Comparison of ENCODE assay signal across 13 cellular contexts in the genomic region with DNA sequence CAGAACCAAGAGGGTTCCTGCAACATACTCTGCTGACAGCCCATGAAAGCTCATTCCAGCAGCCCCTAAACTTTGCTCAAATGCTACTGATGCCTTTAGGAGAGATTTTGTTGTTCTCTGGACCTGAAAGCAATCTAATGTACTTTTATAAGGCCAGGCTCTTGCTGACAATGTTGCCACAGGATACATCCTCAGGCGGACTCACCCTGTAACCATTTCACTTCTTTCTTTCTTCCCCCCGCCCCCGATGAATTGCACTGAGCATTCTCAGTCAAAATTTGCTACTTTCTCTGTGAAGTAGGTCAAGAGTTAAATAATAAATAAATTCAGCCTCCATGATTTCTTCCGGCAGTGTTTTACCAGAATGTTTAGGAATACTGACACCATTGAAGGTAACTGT. TPM values are rescaled to one million over a fixed set of nuclear protein-coding genes. Genes with fewer than 3 reads are reported as not detected.
DNase-seq lines count a peak whose midpoint lies in the region; ATAC-seq and TF ChIP-seq lines count a peak whose summit lies in the region.
"Had no signal": no experiment of that assay in that cellular context is flagged by ENCODE, and none has a peak within 500 bp of the region (broad histone marks: within the 10 kb centered on the region; RNA-seq: fewer than 3 reads in every experiment).

No MANE protein-coding gene starts in this region.

- H3K36me3 ChIP-seq in left lung (no peaks in the 10 kb centered on the region), skeletal muscle tissue (ENCODE audit: control insufficient read depth in 3 of 3, insufficient read depth in 3 of 3, low read length in 3 of 3) (no peaks in the 10 kb centered on the region)
- H3K36me3 ChIP-seq: BE2C, right lobe of liver had no signal

- no peak overlapping the region for H3K27ac Mint-ChIP-seq in CD4-positive, alpha-beta T cell
- H3K27ac Mint-ChIP-seq in activated CD8-positive, alpha-beta T cell treated with anti-CD3 and anti-CD28 coated beads, Interleukin-2, amount 10 ng/mL, durations not matched to agents 7 days and 5 days, result no peak overlapping the region
- H3K27ac Mint-ChIP-seq: activated naive CD4-positive, alpha-beta T cell treated with anti-CD3 and anti-CD28 coated beads, Interleukin-2, amount 50 U/mL, for 24 hours had no signal

- CTCF ChIA-PET in CD4-positive, alpha-beta T cell (lab: Charles Lee), result no interaction called here
- CTCF ChIA-PET in activated CD8-positive, alpha-beta T cell treated with anti-CD3 and anti-CD28 coated beads, Interleukin-2, amount 10 ng/mL, durations not matched to agents 7 days and 5 days (lab: Charles Lee), result no interaction called here

- H3K4me1 Mint-ChIP-seq in CD4-positive, alpha-beta T cell (ENCODE audit: low read depth), result peaks cover 10% of the 10 kb centered on the region
- H3K4me1 Mint-ChIP-seq in activated CD8-positive, alpha-beta T cell treated with anti-CD3 and anti-CD28 coated beads, Interleukin-2, amount 10 ng/mL, durations not matched to agents 7 days and 5 days (ENCODE audit: low read depth), result peaks cover 11% of the 10 kb centered on the region

- peaks cover 37% of the 10 kb centered on the region for H3K27me3 Mint-ChIP-seq in CD4-positive, alpha-beta T cell
- H3K27me3 Mint-ChIP-seq in activated CD8-positive, alpha-beta T cell treated with anti-CD3 and anti-CD28 coated beads, Interleukin-2, amount 10 ng/mL, durations not matched to agents 7 days and 5 days (ENCODE audit: low read depth), result peaks cover 41% of the 10 kb centered on the region

- H3K4me3 Mint-ChIP-seq in CD4-positive, alpha-beta T cell, result peak overlapping the region; percentile 45
- peak overlapping the region; percentile 31 for H3K4me3 Mint-ChIP-seq in activated CD8-positive, alpha-beta T cell treated with anti-CD3 and anti-CD28 coated beads, Interleukin-2, amount 10 ng/mL, durations not matched to agents 7 days and 5 days
- H3K4me3 Mint-ChIP-seq: activated naive CD4-positive, alpha-beta T cell treated with anti-CD3 and anti-CD28 coated beads, Interleukin-2, amount 50 U/mL, for 24 hours had no signal

- H3K27me3 ChIP-seq in CD4-positive, alpha-beta T cell (ENCODE audit: control insufficient read depth, insufficient read depth, low read length), result peaks cover 4% of the 10 kb centered on the region
- H3K27me3 ChIP-seq in left lung (peaks cover 15 to 55% of the 10 kb centered on the region in 2 donors), skeletal muscle tissue (ENCODE audit: control insufficient read depth in 3 of 3, insufficient read depth in 3 of 3, low read length in 3 of 3) (peaks cover 10 to 28% (median 17%) of the 10 kb centered on the region in 3 donors)
- H3K27me3 ChIP-seq: BE2C had no signal

- no peaks in the 10 kb centered on the region for H3K36me3 Mint-ChIP-seq in CD4-positive, alpha-beta T cell (ENCODE audit: low read depth)
- H3K36me3 Mint-ChIP-seq in activated CD8-positive, alpha-beta T cell treated with anti-CD3 and anti-CD28 coated beads, Interleukin-2, amount 10 ng/mL, durations not matched to agents 7 days and 5 days (ENCODE audit: low read depth), result peaks cover 3% of the 10 kb centered on the region
- H3K36me3 Mint-ChIP-seq: activated naive CD4-positive, alpha-beta T cell treated with anti-CD3 and anti-CD28 coated beads, Interleukin-2, amount 50 U/mL, for 24 hours had no signal

- H3K9me3 ChIP-seq in CD4-positive, alpha-beta T cell (ENCODE audit: control insufficient read depth, low read length), result peaks cover 15% of the 10 kb centered on the region
- H3K9me3 ChIP-seq in left lung, result peaks cover 0 to 21% of the 10 kb centered on the region in 2 donors
- peaks cover 6 to 9% (median 6%) of the 10 kb centered on the region in 3 donors for H3K9me3 ChIP-seq in skeletal muscle tissue (ENCODE audit: control insufficient read depth in 3 of 3, low read length in 3 of 3)
- H3K9me3 ChIP-seq: BE2C, right lobe of liver had no signal

- intact Hi-C loops in CD4-positive, alpha-beta T cell (cut with DNase I, micrococcal nuclease), result loop anchor here in 1 of 2 experiments (5.0 kb wide), 1 partner anchor 80 kb away; no protein-coding TSS in a partner anchor
- intact Hi-C loops in left lung (cut with DNase I), result loop anchor here in 1 of 2 donors (10.0 kb wide), 1 partner anchor 72 kb away; no protein-coding TSS in a partner anchor

- TF ChIP-seq CTCF in CD4-positive, alpha-beta T cell (IDR thresholded peaks at IDR 0.05), result no peak
- TF ChIP-seq CTCF in left lung (IDR thresholded peaks at IDR 0.05), result no peak

- no peak for ATAC-seq in CD4-positive, alpha-beta T cell (ENCODE audit: poor library complexity)
- ATAC-seq in activated CD8-positive, alpha-beta T cell treated with anti-CD3 and anti-CD28 coated beads, Interleukin-2, amount 10 ng/mL, durations not matched to agents 7 days and 5 days, result no peak
- ATAC-seq in left lung (no peak), GM19395 (IDR thresholded peaks at IDR 0.05; ENCODE audit: unreplicated experiment) (no peak)

- H3K4me3 ChIP-seq in left lung, result peak overlapping the region; percentile 48 to 66
- H3K4me3 ChIP-seq in skeletal muscle tissue (ENCODE audit: low read length in 3 of 3), result peak overlapping the region; percentile 45 to 62 (median 58)

- H3K9ac ChIP-seq in skeletal muscle tissue (ENCODE audit: low read depth in 1 of 3, low read length in 3 of 3), result no peak overlapping the region

- POLR2A ChIA-PET in CD4-positive, alpha-beta T cell (lab: Charles Lee), result no interaction called here
- POLR2A ChIA-PET in activated CD8-positive, alpha-beta T cell treated with anti-CD3 and anti-CD28 coated beads, Interleukin-2, amount 10 ng/mL, durations not matched to agents 7 days and 5 days (lab: Charles Lee), result no interaction called here

- peaks cover 11% of the 10 kb centered on the region for H3K9me3 Mint-ChIP-seq in CD4-positive, alpha-beta T cell
- peaks cover 21% of the 10 kb centered on the region for H3K9me3 Mint-ChIP-seq in activated CD8-positive, alpha-beta T cell treated with anti-CD3 and anti-CD28 coated beads, Interleukin-2, amount 10 ng/mL, durations not matched to agents 7 days and 5 days (ENCODE audit: insufficient read depth)

- peaks cover 2 to 27% of the 10 kb centered on the region in 2 donors for H3K4me1 ChIP-seq in left lung
- peaks cover 0 to 5% (median 2%) of the 10 kb centered on the region in 3 donors for H3K4me1 ChIP-seq in skeletal muscle tissue (ENCODE audit: control insufficient read depth in 3 of 3, insufficient read depth in 3 of 3, low read length in 3 of 3)
- H3K4me1 ChIP-seq: BE2C, right lobe of liver had no signal

- no peak for DNase-seq in CD4-positive, alpha-beta T cell
- no peak for DNase-seq in activated CD8-positive, alpha-beta T cell treated with anti-CD3 and anti-CD28 coated beads, Interleukin-2, amount 10 ng/mL, durations not matched to agents 7 days and 5 days
- DNase-seq in left lung (no peak), NCI-H187 treated with DMSO at 0.1 percent for 48 hours (lab: John Stamatoyannopoulos, UW) (no peak)
- no peak for DNase-seq in activated CD4-positive, CD25-positive, alpha-beta regulatory T cell (lab: John Stamatoyannopoulos, UW)
- no peak for DNase-seq in stimulated activated CD4-positive, alpha-beta T cell treated with anti-CD3 and anti-CD28 coated beads, Interleukin-2, amount 100 ng/mL, for 24 hours
- DNase-seq: BE2C, Karpas-422, right lobe of liver had no signal

- no peak overlapping the region for H3K27ac ChIP-seq in CD4-positive, alpha-beta T cell (ENCODE audit: low read depth, low read length)
- H3K27ac ChIP-seq in left lung, result no peak overlapping the region
- H3K27ac ChIP-seq in skeletal muscle tissue (ENCODE audit: low read depth, low read length), result peak overlapping the region; percentile 51
- H3K27ac ChIP-seq: right lobe of liver had no signal

RNA-seq across cellular contexts. Expression of a gene that starts 1.5 kb away (rescaled TPM):
- 1 to 10 TPM; 1.8 to 3.4 TPM for total RNA-seq in CD4-positive, alpha-beta T cell
- total RNA-seq in activated CD8-positive, alpha-beta T cell treated with anti-CD3 and anti-CD28 coated beads, Interleukin-2, amount 10 ng/mL, durations not matched to agents 7 days and 5 days, result 1 to 10 TPM in 1 of 2 experiments, under 1 TPM in 1; 0.61 to 1.6 TPM
- total RNA-seq in left lung (10 to 100 TPM; 57.9 to 83.4 TPM), skeletal muscle tissue (58.5 TPM)
- total RNA-seq: T-helper 1 cell treated with Interleukin-12 subunit alpha and Interleukin-12 subunit beta and Interleukin-4 antibody, amounts not matched to agents 30 ng/mL and 1 ng/mL, for 36 hours had no signal

Comparison
In these comparisons a context has a peak if more than half of its experiments do, and no peak if none do; other contexts are left out.
1. RNA of a gene that starts 1.5 kb away (total RNA-seq): 57.9 to 83.4 TPM in left lung and 58.5 TPM in skeletal muscle tissue (single experiment); 1.8 to 3.4 TPM in CD4-positive, alpha-beta T cell and 0.61 to 1.6 TPM in activated CD8-positive, alpha-beta T cell treated with anti-CD3 and anti-CD28 coated beads, Interleukin-2, amount 10 ng/mL, durations not matched to agents 7 days and 5 days; every median in the first group is over 10 times any median in the second.